In genomic region chr9:77502568-77502967, GRCh38 we compare ENCODE assay signal across 25 cellular contexts.
"Had no signal": no experiment of that assay in that cellular context is flagged by ENCODE, and none has a peak within 500 bp of the region (broad histone marks: within the 10 kb centered on the region; RNA-seq: fewer than 3 reads in every experiment).

No MANE protein-coding gene starts in this region.

- H3K27ac Mint-ChIP-seq: activated naive CD8-positive, alpha-beta T cell treated with anti-CD3 and anti-CD28 coated beads, Interleukin-2, amount 10 ng/mL, durations not matched to agents 7 days and 5 days; dendritic cell treated with granulocyte-macrophage colony-stimulating factor and Interleukin-4, amounts not matched to agents 40 ng/mL and 50 ng/mL, for 4 days; stimulated activated naive CD8-positive, alpha-beta T cell treated with anti-CD3 and anti-CD28 coated beads, Interleukin-15, amount 100 ng/mL, for 72 hours; T-cell; T-helper 2 cell treated with Interferon-gamma antibody and Interleukin-4, amounts not matched to agents 5 μg/mL and 100 μg/mL, for 36 hours had no signal

- H3K4me3 ChIP-seq: cardiac muscle cell, ovary, psoas muscle, right atrium auricular region, transverse colon, vagina had no signal

- H3K4me3 Mint-ChIP-seq: activated naive CD8-positive, alpha-beta T cell treated with anti-CD3 and anti-CD28 coated beads, Interleukin-2, amount 10 ng/mL, durations not matched to agents 7 days and 5 days; activated T-cell treated with anti-CD3 and anti-CD28 coated beads, Interleukin-2, amount 50 U/mL, for 4 hours; dendritic cell treated with granulocyte-macrophage colony-stimulating factor and Interleukin-4, amounts not matched to agents 40 ng/mL and 50 ng/mL, for 4 days; neural crest cell; stimulated activated naive CD8-positive, alpha-beta T cell treated with anti-CD3 and anti-CD28 coated beads, Interleukin-15, amount 100 ng/mL, for 72 hours; T-cell; T-helper 2 cell treated with Interferon-gamma antibody and Interleukin-4, amounts not matched to agents 5 μg/mL and 100 μg/mL, for 36 hours had no signal

- H3K36me3 ChIP-seq: cardiac muscle cell, ovary, right atrium auricular region, transverse colon, vagina had no signal

- H3K27me3 ChIP-seq: cardiac muscle cell, ovary, right atrium auricular region, transverse colon, vagina had no signal

- H3K36me3 Mint-ChIP-seq: activated naive CD8-positive, alpha-beta T cell treated with anti-CD3 and anti-CD28 coated beads, Interleukin-2, amount 10 ng/mL, durations not matched to agents 7 days and 5 days; T-cell had no signal

- H3K9me3 ChIP-seq: ovary, psoas muscle, right atrium auricular region, transverse colon, vagina had no signal

- H3K4me1 ChIP-seq: psoas muscle had no signal

- H3K9me3 Mint-ChIP-seq: activated naive CD8-positive, alpha-beta T cell treated with anti-CD3 and anti-CD28 coated beads, Interleukin-2, amount 10 ng/mL, durations not matched to agents 7 days and 5 days; activated T-cell treated with anti-CD3 and anti-CD28 coated beads, Interleukin-2, amount 50 U/mL, for 4 hours; dendritic cell treated with granulocyte-macrophage colony-stimulating factor and Interleukin-4, amounts not matched to agents 40 ng/mL and 50 ng/mL, for 4 days; stimulated activated naive CD8-positive, alpha-beta T cell treated with anti-CD3 and anti-CD28 coated beads, Interleukin-15, amount 100 ng/mL, for 72 hours; T-cell; T-helper 2 cell treated with Interferon-gamma antibody and Interleukin-4, amounts not matched to agents 5 μg/mL and 100 μg/mL, for 36 hours had no signal

- H3K4me1 Mint-ChIP-seq: activated naive CD8-positive, alpha-beta T cell treated with anti-CD3 and anti-CD28 coated beads, Interleukin-2, amount 10 ng/mL, durations not matched to agents 7 days and 5 days; neural crest cell; stimulated activated naive CD8-positive, alpha-beta T cell treated with anti-CD3 and anti-CD28 coated beads, Interleukin-15, amount 100 ng/mL, for 72 hours; T-cell had no signal

- ATAC-seq: activated T-cell treated with anti-CD3 and anti-CD28 coated beads, Interleukin-2, amount 50 U/mL, for 4 hours; left cardiac atrium; psoas muscle; stimulated activated naive CD8-positive, alpha-beta T cell treated with anti-CD3 and anti-CD28 coated beads, Interleukin-15, amount 100 ng/mL, for 72 hours; T-cell had no signal

- DNase-seq: activated CD4-positive, alpha-beta T cell treated with anti-CD3 and anti-CD28 coated beads for 4 hours; activated CD4-positive, alpha-beta T cell treated with anti-CD3 and anti-CD28 coated beads, Interleukin-2, amount 50 U/mL, for 48 hours; activated CD4-positive, CD25-positive, alpha-beta regulatory T cell; activated CD8-positive, alpha-beta memory T cell treated with anti-CD3 and anti-CD28 coated beads, Interleukin-2, amount 50 U/mL, for 48 hours; activated naive CD4-positive, alpha-beta T cell treated with Interleukin-2 at 50 U/mL for 16 hours; activated naive CD8-positive, alpha-beta T cell treated with anti-CD3 and anti-CD28 coated beads, Interleukin-2, amount 10 ng/mL, durations not matched to agents 7 days and 5 days; activated T-cell treated with anti-CD3 and anti-CD28 coated beads, Interleukin-2, amount 50 U/mL, for 4 hours; amygdala; effector CD8-positive, alpha-beta T cell; head of caudate nucleus; islet precursor cell; left cardiac atrium; ovary; psoas muscle; stimulated activated CD4-positive, alpha-beta T cell treated with anti-CD3 and anti-CD28 coated beads, Interleukin-12 subunit alpha, Interleukin-12 subunit beta, amount 100 ng/mL, for 4 hours; stimulated activated CD4-positive, alpha-beta T cell treated with anti-CD3 and anti-CD28 coated beads, Interleukin-4, amount 100 ng/mL, for 4 hours; stimulated activated naive CD8-positive, alpha-beta T cell treated with anti-CD3 and anti-CD28 coated beads, Interleukin-15, amount 100 ng/mL, for 72 hours; T-cell; transverse colon had no signal

- H3K27ac ChIP-seq: cardiac muscle cell, ovary, psoas muscle, right atrium auricular region, transverse colon, vagina had no signal

- H3K27me3 Mint-ChIP-seq: dendritic cell treated with granulocyte-macrophage colony-stimulating factor and Interleukin-4, amounts not matched to agents 40 ng/mL and 50 ng/mL, for 4 days; stimulated activated naive CD8-positive, alpha-beta T cell treated with anti-CD3 and anti-CD28 coated beads, Interleukin-15, amount 100 ng/mL, for 72 hours had no signal
